In genomic region chr9:136002886-136003285, GRCh38 we compare ENCODE assay signal across 25 cellular contexts. TPM values are rescaled to one million over a fixed set of nuclear protein-coding genes. Genes with fewer than 3 reads are reported as not detected.
DNase-seq lines count a peak whose midpoint lies in the region; ATAC-seq, FAIRE-seq and TF ChIP-seq lines count a peak whose summit lies in the region.
"Had no signal": no experiment of that assay in that cellular context is flagged by ENCODE, and none has a peak within 500 bp of the region (broad histone marks: within the 10 kb centered on the region; RNA-seq: fewer than 3 reads in every experiment).

No MANE protein-coding gene starts in this region.

- peak overlapping the region; percentile 61; the same call in 1 of the 2 replicates for H2BK15ac ChIP-seq in H1 (ENCODE audit: low read length)

- peak overlapping the region; percentile 88 for H4K91ac ChIP-seq in H1 (replicated peaks; ENCODE audit: insufficient read length, low read length)

- intact Hi-C loops in left colon (cut with DNase I, micrococcal nuclease), result no loop called here
- intact Hi-C loops in pancreas (cut with DNase I), result no loop called here
- intact Hi-C loops in stomach (cut with DNase I; ENCODE audit: low total_unique reads), result no loop called here

- peak overlapping the region; percentile 87; the same call in 1 of the 2 replicates for H2BK12ac ChIP-seq in H1 (ENCODE audit: low read depth, low read length)

- H3K4me1 Mint-ChIP-seq in progenitor cell of endocrine pancreas (ENCODE audit: low read depth), result peaks cover 14% of the 10 kb centered on the region
- H3K4me1 Mint-ChIP-seq: CD4-positive, alpha-beta memory T cell had no signal

- DNase-seq in Ammon's horn (ENCODE audit: low spot score) (peak; percentile 19), H1 (ENCODE audit: low read depth in 1 of 2, low spot score in 2 of 2) (no peak), left colon (no peak), pancreas (peak in 1 of 6 donors; percentile 48), stomach (no peak), MV-4-11 (lab: John Stamatoyannopoulos, UW) (no peak), ecto neural progenitor cell (ENCODE audit: low spot score) (no peak), progenitor cell of endocrine pancreas (ENCODE audit: low spot score, unreplicated experiment) (no peak)
- DNase-seq: activated CD8-positive, alpha-beta memory T cell treated with anti-CD3 and anti-CD28 coated beads, Interleukin-2, amount 50 U/mL, for 4 hours; DMS153; effector CD8-positive, alpha-beta T cell; MG63; NCI-H1436 treated with DMSO at 0.1 percent for 48 hours; NCI-H524 treated with DMSO at 0.1 percent for 48 hours; RPMI8226; stimulated activated CD4-positive, alpha-beta T cell treated with anti-CD3 and anti-CD28 coated beads, Interleukin-12 subunit alpha, Interleukin-12 subunit beta, amount 100 ng/mL, for 4 hours had no signal

- H2BK120ac ChIP-seq in H1 (replicated peaks; ENCODE audit: low read depth, low read length), result no peak overlapping the region

- TF ChIP-seq POLR2A in H1 (IDR thresholded peaks at IDR 0.05; ENCODE audit: control extremely low read depth in 1 of 2, low read depth in 2 of 2, low read length in 2 of 2) (no peak), stomach (IDR thresholded peaks at IDR 0.05) (no peak)

- H3K4me3 Mint-ChIP-seq in progenitor cell of endocrine pancreas (ENCODE audit: low read depth), result no peak overlapping the region
- H3K4me3 Mint-ChIP-seq: activated naive CD8-positive, alpha-beta T cell; CD4-positive, alpha-beta memory T cell; T-helper 2 cell treated with Interferon-gamma antibody and Interleukin-4, amounts not matched to agents 5 μg/mL and 100 μg/mL, for 36 hours had no signal

- H3K23me2 ChIP-seq in H1 (ENCODE audit: low read depth, low read length), result no peaks in the 10 kb centered on the region

- peak overlapping the region; percentile 10 for H4K5ac ChIP-seq in H1 (ENCODE audit: insufficient read length, low read depth, low read length)

- no peak overlapping the region for H3K4me2 ChIP-seq in H1 (ENCODE audit: insufficient read depth in 1 of 2, low read depth in 2 of 2, low read length in 2 of 2)

- no peaks in the 10 kb centered on the region for H3K36me3 ChIP-seq in H1 (ENCODE audit: control insufficient read depth in 2 of 4, insufficient read depth in 4 of 4, low read length in 3 of 4)
- H3K36me3 ChIP-seq in pancreas, result no peaks in the 10 kb centered on the region
- H3K36me3 ChIP-seq in stomach, result peaks cover 0 to 4% (median under 1%) of the 10 kb centered on the region in 4 donors
- H3K36me3 ChIP-seq: HAP-1, MG63 had no signal

- H4K8ac ChIP-seq in H1 (ENCODE audit: extremely low read depth, insufficient read depth, low read length), result no peak overlapping the region

- H3K4me1 ChIP-seq in H1 (replicated peaks in 1 of 4; ENCODE audit: control insufficient read depth in 3 of 4, insufficient read depth in 4 of 4, low read length in 3 of 4), result peaks cover 0 to 39% (median 28%) of the 10 kb centered on the region in 4 experiments; a peak in 6 of 7 replicates
- H3K4me1 ChIP-seq in pancreas, result no peaks in the 10 kb centered on the region
- H3K4me1 ChIP-seq in stomach, result peaks cover 8 to 33% (median 20%) of the 10 kb centered on the region in 4 donors

- 0 out of 2 replicates have a peak overlapping the region, but pooled peaks have one; percentile 53 for H2AK5ac ChIP-seq in H1 (ENCODE audit: low read depth, low read length)

- H3K4me3 ChIP-seq in H1 (ENCODE audit: extremely low read depth in 1 of 4, insufficient read depth in 2 of 4, low read depth in 3 of 4, low read length in 4 of 4) (no peak overlapping the region), pancreas (no peak overlapping the region), stomach (no peak overlapping the region)
- H3K4me3 ChIP-seq: HAP-1, MG63 had no signal

- H3K36me3 Mint-ChIP-seq in progenitor cell of endocrine pancreas (ENCODE audit: insufficient read depth), result no peaks in the 10 kb centered on the region
- H3K36me3 Mint-ChIP-seq: activated naive CD8-positive, alpha-beta T cell; CD4-positive, alpha-beta memory T cell had no signal

- H3K27ac ChIP-seq in H1 (ENCODE audit: low read depth, low read length) (no peak overlapping the region), pancreas (no peak overlapping the region), stomach (no peak overlapping the region)
- H3K27ac ChIP-seq: neutrophil, VCaP had no signal

- H3K9ac ChIP-seq in H1 (replicated peaks in 1 of 4; ENCODE audit: extremely low read depth in 1 of 4, low read depth in 3 of 4, low read length in 3 of 4), result no peak overlapping the region

- POLR2A ChIA-PET in H1 (lab: Charles Lee; ENCODE audit: partially characterized antibody), result interaction anchor here (1.8 to 3.3 kb wide), 3 partner anchors 9 to 115 kb away, joined by 3 to 11 read pairs (median 4); no protein-coding TSS in a partner anchor

- H3K56ac ChIP-seq in H1 (replicated peaks; ENCODE audit: insufficient read length, low read depth, low read length), result no peak overlapping the region

- no peak overlapping the region; the same call in 1 of the 2 replicates for H2BK20ac ChIP-seq in H1 (ENCODE audit: low read length)

- H3K27me3 ChIP-seq in H1 (replicated peaks in 1 of 4; ENCODE audit: control insufficient read depth in 3 of 4, extremely low read depth in 1 of 4, insufficient read depth in 3 of 4, low read length in 3 of 4), result no peaks in the 10 kb centered on the region
- no peaks in the 10 kb centered on the region for H3K27me3 ChIP-seq in pancreas
- H3K27me3 ChIP-seq in stomach, result no peaks in the 10 kb centered on the region
- H3K27me3 ChIP-seq: MG63, neutrophil had no signal

- TF ChIP-seq EP300 in H1 (IDR thresholded peaks at IDR 0.05; ENCODE audit: borderline replicate concordance in 1 of 2, low read depth in 2 of 2, low read length in 2 of 2), result no peak
- no peak for TF ChIP-seq EP300 in stomach (IDR thresholded peaks at IDR 0.05)

- H3K4ac ChIP-seq in H1 (replicated peaks; ENCODE audit: insufficient read length, low read depth, low read length), result no peak overlapping the region

- H3K9me3 ChIP-seq in H1 (ENCODE audit: insufficient read depth in 2 of 2, low read depth in 1 of 2, low read length in 1 of 2) (no peaks in the 10 kb centered on the region), pancreas (no peaks in the 10 kb centered on the region), stomach (no peaks in the 10 kb centered on the region)
- H3K9me3 ChIP-seq: HAP-1, MG63, neutrophil had no signal

- TF ChIP-seq CTCF in H1 (IDR thresholded peaks at IDR 0.05; ENCODE audit: control extremely low read depth in 1 of 3, insufficient read depth in 1 of 3, low read depth in 1 of 3, low read length in 3 of 3) (no peak), pancreas (IDR thresholded peaks at IDR 0.05) (no peak), stomach (IDR thresholded peaks at IDR 0.05) (no peak), progenitor cell of endocrine pancreas (IDR thresholded peaks at IDR 0.05; ENCODE audit: unreplicated experiment) (no peak)

- H2BK5ac ChIP-seq in H1 (ENCODE audit: low read depth, low read length), result peak overlapping the region; percentile 71; the same call in 1 of the 2 replicates

- CTCF ChIA-PET in H1 (lab: Charles Lee; ENCODE audit: partially characterized antibody), result interaction anchor here (0.6 to 1.5 kb wide), 6 partner anchors 8 to 120 kb away, joined by 3 to 4 read pairs (median 3); no protein-coding TSS in a partner anchor

- H3K14ac ChIP-seq in H1 (ENCODE audit: insufficient read length), result no peak overlapping the region

- WGBS in H1 (ENCODE audit: extremely low coverage in 1 of 2, insufficient coverage in 1 of 2, insufficient read length in 1 of 2, insufficient replicate concordance in 2 of 2, low coverage in 1 of 2, low lambda C conversion rate in 2 of 2, missing lambda C conversion rate in 1 of 2), 2 experiments, result 92% methylated on average over 6 of the region's 10 CpGs; no CpG with 5 or more reads in 1 of the 2 experiments
- 43 to 44% methylated on average over 7 to 10 of the region's 10 CpGs for WGBS in pancreas, 2 donors
- 36 to 61% (median 46%) methylated on average over 4 to 10 of the region's 10 CpGs for WGBS in stomach, 5 donors

- ATAC-seq in left colon (peak; percentile 27), pancreas (peak in 3 of 4 donors; percentile 11 to 64 (median 28))
- ATAC-seq: SK-N-SH treated with all-trans-retinoic acid at 6 μM for 48 hours had no signal

- no peak for TF ChIP-seq RAD21 in H1 (IDR thresholded peaks at IDR 0.05 in 1 of 2, conservative IDR thresholded peaks at IDR 0.05 in 1 of 2; ENCODE audit: low read depth in 2 of 2, low read length in 2 of 2)

- no peak overlapping the region for H3K23ac ChIP-seq in H1 (ENCODE audit: insufficient read length)

- H3K18ac ChIP-seq in H1 (ENCODE audit: extremely low read depth, low read length), result no peak overlapping the region

- FAIRE-seq in H1 (lab: Jason Lieb, UNC), result no peak
- FAIRE-seq in pancreas (lab: Jason Lieb, UNC), result no peak
- FAIRE-seq: G401.6 had no signal

- H3K9me3 Mint-ChIP-seq in progenitor cell of endocrine pancreas (ENCODE audit: low read depth), result no peaks in the 10 kb centered on the region
- H3K9me3 Mint-ChIP-seq: activated T-helper 2 cell treated with anti-CD3 and anti-CD28 coated beads, Interferon-gamma antibody, Interleukin-2, Interleukin-4, amounts not matched to agents 10 μg/mL and 5 μg/mL and 100 μg/mL, durations not matched to agents 14 hours and 24 hours and 36 hours; CD4-positive, alpha-beta memory T cell; T-helper 2 cell treated with Interferon-gamma antibody and Interleukin-4, amounts not matched to agents 5 μg/mL and 100 μg/mL, for 36 hours had no signal

- no peak overlapping the region for H3K27ac Mint-ChIP-seq in progenitor cell of endocrine pancreas
- H3K27ac Mint-ChIP-seq: activated naive CD8-positive, alpha-beta T cell; activated T-helper 2 cell treated with anti-CD3 and anti-CD28 coated beads, Interferon-gamma antibody, Interleukin-2, Interleukin-4, amounts not matched to agents 10 μg/mL and 5 μg/mL and 100 μg/mL, durations not matched to agents 14 hours and 24 hours and 36 hours; CD4-positive, alpha-beta memory T cell; T-helper 2 cell treated with Interferon-gamma antibody and Interleukin-4, amounts not matched to agents 5 μg/mL and 100 μg/mL, for 36 hours had no signal

- no peak overlapping the region for H2AFZ ChIP-seq in H1 (ENCODE audit: low read length)

- no peaks in the 10 kb centered on the region for H3K79me2 ChIP-seq in H1 (ENCODE audit: control insufficient read depth in 1 of 2, insufficient read depth in 2 of 2, low read length in 2 of 2)

- peaks cover 0 to 1% of the 10 kb centered on the region in 2 experiments for H4K20me1 ChIP-seq in H1 (replicated peaks in 1 of 2; ENCODE audit: control insufficient read depth in 1 of 2, insufficient read depth in 2 of 2, low read length in 2 of 2)

- no peaks in the 10 kb centered on the region for H3K27me3 Mint-ChIP-seq in progenitor cell of endocrine pancreas
- H3K27me3 Mint-ChIP-seq: activated naive CD8-positive, alpha-beta T cell; CD4-positive, alpha-beta memory T cell had no signal

- no peaks in the 10 kb centered on the region for H3K79me1 ChIP-seq in H1 (ENCODE audit: low read depth, low read length)

RNA-seq across cellular contexts. Expression of gene UBAC1, which starts 41.7 kb away (rescaled TPM):
- total RNA-seq in H1 (2021; fragmentation: NEBNext Ultra II Directional; extraction: Animal tissue kit (Norgen Biotek cat#: 25700)), result 59.3 and 63.1 TPM in 2 replicates
- polyA plus RNA-seq in H1 (2011; rRNA removed) (85.2 and 105 TPM in 2 replicates), pancreas (10 to 100 TPM; 24.9 to 33.7 TPM), stomach (10 to 100 TPM; 34.7 to 55.4 (median 34.8) TPM)
- 74.8 TPM for polyA plus RNA-seq in H1 (2011; cell fraction: cytosol; rRNA removed)
- polyA plus RNA-seq in H1 (2011; cell fraction: nucleus; rRNA removed), result 68.0 TPM
- polyA plus RNA-seq in H1 (2012, experiment 1 of 2), result 40.4 to 56.7 TPM (median 50.5 TPM) in 4 replicates
- polyA plus RNA-seq in H1 (2012, experiment 2 of 2), result 65.3 TPM
- polyA plus RNA-seq in H1 (2013, experiment 1 of 2), result 51.1 TPM
- polyA plus RNA-seq in H1 (2013, experiment 2 of 2), result 54.0 TPM
- 21.6 and 41.3 TPM in 2 replicates for polyA minus RNA-seq in H1 (2011; rRNA and poly(A)+ RNA removed)
- 26.6 TPM for polyA minus RNA-seq in H1 (2011; cell fraction: cytosol; rRNA and poly(A)+ RNA removed)
- polyA minus RNA-seq in H1 (2011; cell fraction: nucleus; rRNA and poly(A)+ RNA removed), result 19.2 TPM
- total RNA-seq in left colon (10 to 100 TPM; 63.0 to 64.8 TPM), pancreas (10 to 100 TPM in 5 of 6 donors, 1 to 10 TPM in 1; 9.8 to 16.5 (median 13.1) TPM), stomach (10 to 100 TPM; 22.6 to 70.1 (median 50.4) TPM), progenitor cell of endocrine pancreas (31.4 and 34.2 TPM in 2 replicates)
